In the genomic region with DNA sequence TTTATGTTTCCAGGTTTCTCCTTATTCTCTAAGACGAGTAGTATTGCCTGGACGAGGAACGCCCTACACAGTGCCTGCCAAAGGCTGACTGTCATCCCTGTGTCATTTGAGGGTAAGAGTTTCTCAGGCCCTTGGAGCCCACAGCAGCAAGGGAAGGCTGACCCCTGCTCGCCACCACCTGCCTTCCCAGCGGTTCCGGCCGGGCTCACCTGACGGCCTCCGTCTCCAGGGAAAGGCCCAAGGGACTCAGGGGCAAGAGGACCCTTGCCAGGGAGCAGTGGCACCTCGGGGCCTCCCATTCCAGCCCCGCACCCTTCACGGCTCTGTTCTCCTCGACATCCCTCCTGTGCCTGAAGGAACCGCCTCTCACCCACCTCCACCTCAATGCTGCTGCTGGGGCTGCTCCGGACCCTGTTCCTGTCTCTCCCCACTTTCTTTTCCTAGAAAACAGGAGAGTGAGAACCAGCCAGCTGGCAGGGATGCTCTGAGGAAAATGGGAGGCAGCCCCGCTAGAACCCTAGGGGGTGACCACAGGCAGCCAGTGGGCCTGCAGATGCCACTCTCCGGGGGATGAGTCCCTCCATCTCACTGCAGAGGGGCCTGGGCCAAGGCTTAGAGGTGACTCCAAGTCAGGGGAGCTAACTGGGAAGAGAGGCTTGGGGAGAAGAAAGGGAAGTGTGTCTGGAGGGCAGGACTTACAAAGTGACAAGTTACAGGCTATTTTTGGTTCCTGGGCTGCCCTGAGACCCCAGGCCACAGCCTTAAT, we compare ENCODE assay signal across 12 cellular contexts. TPM values are rescaled to one million over a fixed set of nuclear protein-coding genes. Genes with fewer than 3 reads are reported as not detected.
DNase-seq lines count a peak whose midpoint lies in the region; ATAC-seq and TF ChIP-seq lines count a peak whose summit lies in the region.
"Had no signal": no experiment of that assay in that cellular context is flagged by ENCODE, and none has a peak within 500 bp of the region (broad histone marks: within the 10 kb centered on the region; RNA-seq: fewer than 3 reads in every experiment).

No MANE protein-coding gene starts in this region.

- no peak overlapping the region for H3K27ac Mint-ChIP-seq in stimulated activated naive CD8-positive, alpha-beta T cell treated with anti-CD3 and anti-CD28 coated beads, Interleukin-15, amount 100 ng/mL, for 72 hours
- no peak overlapping the region for H3K27ac Mint-ChIP-seq in nephron progenitor cell
- H3K27ac Mint-ChIP-seq: activated naive CD8-positive, alpha-beta T cell treated with anti-CD3 and anti-CD28 coated beads, Interleukin-2, amount 10 ng/mL, durations not matched to agents 7 days and 5 days; T-helper 1 cell treated with Interleukin-12 subunit alpha and Interleukin-12 subunit beta and Interleukin-4 antibody, amounts not matched to agents 30 μg/mL and 1 μg/mL, for 36 hours had no signal

- peak overlapping the region; percentile 77 for H3K4me3 ChIP-seq in fibroblast of villous mesenchyme (ENCODE audit: low read depth, low read length)

- H3K9me3 Mint-ChIP-seq in stimulated activated naive CD8-positive, alpha-beta T cell treated with anti-CD3 and anti-CD28 coated beads, Interleukin-15, amount 100 ng/mL, for 72 hours: no peaks in the 10 kb centered on the region
- no peaks in the 10 kb centered on the region for H3K9me3 Mint-ChIP-seq in nephron progenitor cell
- H3K9me3 Mint-ChIP-seq: activated naive CD8-positive, alpha-beta T cell treated with anti-CD3 and anti-CD28 coated beads, Interleukin-2, amount 10 ng/mL, durations not matched to agents 7 days and 5 days; T-helper 1 cell treated with Interleukin-12 subunit alpha and Interleukin-12 subunit beta and Interleukin-4 antibody, amounts not matched to agents 30 μg/mL and 1 μg/mL, for 36 hours had no signal

- H3K4me1 Mint-ChIP-seq in stimulated activated naive CD8-positive, alpha-beta T cell treated with anti-CD3 and anti-CD28 coated beads, Interleukin-15, amount 100 ng/mL, for 72 hours: peaks cover 6% of the 10 kb centered on the region
- peaks cover 13% of the 10 kb centered on the region for H3K4me1 Mint-ChIP-seq in nephron progenitor cell

- no peak for ATAC-seq in stimulated activated naive CD8-positive, alpha-beta T cell treated with anti-CD3 and anti-CD28 coated beads, Interleukin-15, amount 100 ng/mL, for 72 hours
- no peak for ATAC-seq in stimulated activated naive CD8-positive, alpha-beta T cell treated with anti-CD3 and anti-CD28 coated beads, Interleukin-15, Interleukin-2, amounts not matched to agents 100 U/mL and 50 U/mL, for 24 hours
- ATAC-seq in HG03354 (IDR thresholded peaks at IDR 0.05; ENCODE audit: poor library complexity, severe bottlenecking, unreplicated experiment) (no peak), HG03469 (IDR thresholded peaks at IDR 0.05; ENCODE audit: unreplicated experiment) (no peak), GM21786 (IDR thresholded peaks at IDR 0.05; ENCODE audit: unreplicated experiment) (no peak)
- no peak for ATAC-seq in activated CD4-positive, CD25-positive, alpha-beta regulatory T cell treated with anti-CD3 and anti-CD28 coated beads, Interleukin-2, amount 50 U/mL, for 24 hours

- no peak for DNase-seq in stimulated activated naive CD8-positive, alpha-beta T cell treated with anti-CD3 and anti-CD28 coated beads, Interleukin-15, amount 100 ng/mL, for 72 hours
- no peak for DNase-seq in stimulated activated naive CD8-positive, alpha-beta T cell treated with anti-CD3 and anti-CD28 coated beads, Interleukin-15, Interleukin-2, amounts not matched to agents 100 U/mL and 50 U/mL, for 24 hours
- no peak for DNase-seq in fibroblast of villous mesenchyme (ENCODE audit: low read depth)
- no peak for DNase-seq in nephron progenitor cell
- DNase-seq: activated naive CD8-positive, alpha-beta T cell treated with anti-CD3 and anti-CD28 coated beads, Interleukin-2, amount 10 ng/mL, durations not matched to agents 7 days and 5 days had no signal

- peak overlapping the region; percentile 36 to 78 for H3K4me3 Mint-ChIP-seq in stimulated activated naive CD8-positive, alpha-beta T cell treated with anti-CD3 and anti-CD28 coated beads, Interleukin-15, amount 100 ng/mL, for 72 hours
- H3K4me3 Mint-ChIP-seq in nephron progenitor cell: peak overlapping the region; percentile 49

- H3K36me3 Mint-ChIP-seq in nephron progenitor cell (ENCODE audit: low read depth): no peaks in the 10 kb centered on the region
- H3K36me3 Mint-ChIP-seq: activated naive CD8-positive, alpha-beta T cell treated with anti-CD3 and anti-CD28 coated beads, Interleukin-2, amount 10 ng/mL, durations not matched to agents 7 days and 5 days had no signal

- TF ChIP-seq CTCF in fibroblast of villous mesenchyme (IDR thresholded peaks at IDR 0.05; ENCODE audit: insufficient read depth, low read depth, low read length): no peak
- no peak for TF ChIP-seq CTCF in nephron progenitor cell (IDR thresholded peaks at IDR 0.05)

- peaks cover 82% of the 10 kb centered on the region for H3K27me3 Mint-ChIP-seq in stimulated activated naive CD8-positive, alpha-beta T cell treated with anti-CD3 and anti-CD28 coated beads, Interleukin-15, amount 100 ng/mL, for 72 hours
- peaks cover 94% of the 10 kb centered on the region for H3K27me3 Mint-ChIP-seq in nephron progenitor cell (ENCODE audit: low read depth, poor library complexity)

RNA-seq across cellular contexts. Expression of gene LIMS2, which starts 1.8 kb away (rescaled TPM):
- 24.8 and 28.9 TPM in 2 replicates for total RNA-seq in fibroblast of villous mesenchyme

RNA-seq across cellular contexts. Expression of gene GPR17, which starts 27.5 kb away (rescaled TPM):
- total RNA-seq in fibroblast of villous mesenchyme: not detected in 2 replicates
- total RNA-seq: activated naive CD8-positive, alpha-beta T cell treated with anti-CD3 and anti-CD28 coated beads, Interleukin-2, amount 10 ng/mL, durations not matched to agents 7 days and 5 days; H4; pancreas had no signal

RNA-seq across cellular contexts. Expression of gene SFT2D3, which starts 27.8 kb away (rescaled TPM):
- 4.7 and 5.8 TPM in 2 replicates for total RNA-seq in fibroblast of villous mesenchyme
